In the genomic region with DNA sequence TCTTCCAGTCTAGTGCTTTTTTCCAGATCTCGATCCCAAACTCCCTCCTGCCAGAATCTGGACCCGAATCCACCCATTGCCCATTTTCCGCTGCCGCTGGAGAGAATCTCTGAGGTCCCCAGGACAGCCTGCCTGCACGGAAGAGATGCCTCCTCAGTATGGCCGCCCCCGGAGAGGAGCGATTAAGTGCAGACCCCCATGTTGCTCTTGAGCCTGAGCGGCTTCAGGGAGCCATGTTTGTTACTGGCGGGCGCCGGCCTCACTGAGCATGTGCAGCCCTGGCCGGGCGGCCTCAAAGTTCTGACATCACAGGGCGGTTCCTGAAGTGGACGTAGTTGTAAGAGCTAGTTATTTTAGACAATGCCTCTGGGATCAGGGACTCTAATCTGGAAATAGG, we compare ENCODE assay signal across 8 cellular contexts.
DNase-seq lines count a peak whose midpoint lies in the region; ATAC-seq, FAIRE-seq and TF ChIP-seq lines count a peak whose summit lies in the region.
"Not testable (repeated sequence)": the region's sequence is repeated elsewhere in the genome, so short reads cannot be mapped to it uniquely, and the experiment has no call there.

No MANE protein-coding gene starts in this region.

- intact Hi-C loops in MCF 10A (cut with micrococcal nuclease); pancreas (cut with DNase I); transverse colon (cut with DNase I; ENCODE audit: low total_unique reads): not testable (repeated sequence)

- TF ChIP-seq POLR2A in transverse colon (IDR thresholded peaks at IDR 0.05) = not testable (repeated sequence)

- not testable (repeated sequence) for H3K9me3 ChIP-seq in GM23248 (ENCODE audit: low read depth); keratinocyte (ENCODE audit: control insufficient read depth, low read depth, low read length); pancreas; transverse colon

- not testable (repeated sequence) for TF ChIP-seq EP300 in transverse colon (IDR thresholded peaks at IDR 0.05; ENCODE audit: low read depth)

- dilution Hi-C loops in keratinocyte (cut with MboI; ENCODE audit: extremely low pct_ligation_motif_present, low sequenced_read_pairs) = not testable (repeated sequence)

- H3K4me1 Mint-ChIP-seq in T-helper 1 cell treated with Interleukin-12 subunit alpha and Interleukin-12 subunit beta and Interleukin-4 antibody, amounts not matched to agents 30 μg/mL and 1 μg/mL, for 36 hours (ENCODE audit: low read depth); activated CD8-positive, alpha-beta memory T cell treated with anti-CD3 and anti-CD28 coated beads, Interleukin-2, amount 10 ng/mL, durations not matched to agents 7 days and 5 days; MCF 10A (ENCODE audit: insufficient read depth, unreplicated experiment): not testable (repeated sequence)

- not testable (repeated sequence) for H3K27me3 ChIP-seq in GM23248 (replicated peaks; ENCODE audit: insufficient read depth); keratinocyte (ENCODE audit: control insufficient read depth, extremely low read depth, insufficient read depth, low read length); pancreas; transverse colon

- in situ Hi-C loops in GM23248 (cut with MboI); transverse colon (cut with MboI; ENCODE audit: low pct_ligation_motif_present in 1 of 4, low pct_unique_long_range_greater_than_20kb in 1 of 4, low sequenced_read_pairs in 3 of 4): not testable (repeated sequence)

- H3K4me3 ChIP-seq in GM23248 (peak overlapping the region; percentile 68), fibroblast of villous mesenchyme (ENCODE audit: low read depth, low read length) (peak overlapping the region; percentile 29), keratinocyte (ENCODE audit: control insufficient read depth in 2 of 3, extremely low read depth in 1 of 3, insufficient read depth in 2 of 3, low read depth in 1 of 3, low read length in 3 of 3) (peak overlapping the region in 1 of 3 experiments; percentile 26)
- not testable (repeated sequence) for H3K4me3 ChIP-seq in pancreas, transverse colon

- peak overlapping the region; percentile 80 for H2AFZ ChIP-seq in GM23248
- not testable (repeated sequence) for H2AFZ ChIP-seq in keratinocyte (ENCODE audit: control insufficient read depth, low read length)

- not testable (repeated sequence) for ATAC-seq in activated CD8-positive, alpha-beta memory T cell treated with anti-CD3 and anti-CD28 coated beads, Interleukin-2, amount 10 ng/mL, durations not matched to agents 7 days and 5 days; pancreas

- BruUV-seq in MCF 10A (replicated peaks; lab: Mats Ljungman, UMichigan) = not testable (repeated sequence)

- not testable (repeated sequence) for TF ChIP-seq CTCF in MCF 10A (IDR thresholded peaks at IDR 0.05; ENCODE audit: unreplicated experiment); fibroblast of villous mesenchyme (IDR thresholded peaks at IDR 0.05; ENCODE audit: insufficient read depth, low read depth, low read length); keratinocyte (optimal IDR thresholded peaks at IDR 0.05 in 1 of 3, IDR thresholded peaks at IDR 0.05 in 1 of 3, conservative IDR thresholded peaks at IDR 0.05 in 1 of 3; ENCODE audit: extremely low read depth in 1 of 3, insufficient read depth in 2 of 3, low read length in 3 of 3); pancreas (IDR thresholded peaks at IDR 0.05); transverse colon (IDR thresholded peaks at IDR 0.05)

- H3K9me3 Mint-ChIP-seq in T-helper 1 cell treated with Interleukin-12 subunit alpha and Interleukin-12 subunit beta and Interleukin-4 antibody, amounts not matched to agents 30 μg/mL and 1 μg/mL, for 36 hours; activated CD8-positive, alpha-beta memory T cell treated with anti-CD3 and anti-CD28 coated beads, Interleukin-2, amount 10 ng/mL, durations not matched to agents 7 days and 5 days (ENCODE audit: low read depth); MCF 10A (ENCODE audit: unreplicated experiment): not testable (repeated sequence)

- not testable (repeated sequence) for H3K9me2 ChIP-seq in GM23248 (ENCODE audit: insufficient read depth)

- DNase-seq in GM23248; MCF 10A (ENCODE audit: unreplicated experiment); fibroblast of villous mesenchyme (ENCODE audit: low read depth); keratinocyte (ENCODE audit: low read depth, low spot score): not testable (repeated sequence)
- DNase-seq in activated CD8-positive, alpha-beta memory T cell treated with anti-CD3 and anti-CD28 coated beads, Interleukin-2, amount 10 ng/mL, durations not matched to agents 7 days and 5 days = peak; percentile 49
- peak in 5 of 6 donors; percentile 9 to 45 (median 35) for DNase-seq in pancreas
- DNase-seq in transverse colon = peak; percentile 33

- not testable (repeated sequence) for H3K79me2 ChIP-seq in GM23248 (ENCODE audit: insufficient read depth); keratinocyte (ENCODE audit: control insufficient read depth, insufficient read depth, low read length)

- H3K27ac Mint-ChIP-seq in T-helper 1 cell treated with Interleukin-12 subunit alpha and Interleukin-12 subunit beta and Interleukin-4 antibody, amounts not matched to agents 30 μg/mL and 1 μg/mL, for 36 hours = peak overlapping the region; percentile 57
- peak overlapping the region; percentile 85 for H3K27ac Mint-ChIP-seq in activated CD8-positive, alpha-beta memory T cell treated with anti-CD3 and anti-CD28 coated beads, Interleukin-2, amount 10 ng/mL, durations not matched to agents 7 days and 5 days
- peak overlapping the region; percentile 80 for H3K27ac Mint-ChIP-seq in MCF 10A (ENCODE audit: low read depth, unreplicated experiment)

- FAIRE-seq in keratinocyte (lab: Jason Lieb, UNC); pancreas (lab: Jason Lieb, UNC): not testable (repeated sequence)

- not testable (repeated sequence) for H3K27me3 Mint-ChIP-seq in T-helper 1 cell treated with Interleukin-12 subunit alpha and Interleukin-12 subunit beta and Interleukin-4 antibody, amounts not matched to agents 30 μg/mL and 1 μg/mL, for 36 hours (ENCODE audit: low read depth); activated CD8-positive, alpha-beta memory T cell treated with anti-CD3 and anti-CD28 coated beads, Interleukin-2, amount 10 ng/mL, durations not matched to agents 7 days and 5 days; MCF 10A (ENCODE audit: insufficient read depth, unreplicated experiment)

- CTCF ChIA-PET in activated CD8-positive, alpha-beta memory T cell treated with anti-CD3 and anti-CD28 coated beads, Interleukin-2, amount 10 ng/mL, durations not matched to agents 7 days and 5 days (lab: Charles Lee); MCF 10A (lab: Yijun Ruan, JAX): not testable (repeated sequence)

- POLR2A ChIA-PET in MCF 10A (lab: Yijun Ruan, JAX) = not testable (repeated sequence)

- not testable (repeated sequence) for H4K20me1 ChIP-seq in GM23248 (ENCODE audit: insufficient read depth); keratinocyte (ENCODE audit: control insufficient read depth, extremely low read depth, insufficient read depth, low read length)

- peak overlapping the region; percentile 58 for H3K9ac ChIP-seq in GM23248
- H3K9ac ChIP-seq in keratinocyte (ENCODE audit: control insufficient read depth, extremely low read depth, insufficient read depth, low read length) = peak overlapping the region; percentile 41

- 2% methylated on average over 6 of the region's 16 CpGs; no CpG with 5 or more reads in 1 of the 2 experiments for WGBS in GM23248 (ENCODE audit: low coverage in 1 of 2, low lambda C conversion rate in 2 of 2, missing lambda C conversion rate in 2 of 2), 2 experiments
- 10% methylated on average over 8 of the region's 16 CpGs; no CpG with 5 or more reads in 1 of the 2 donors for WGBS in pancreas, 2 donors
- no CpG with 5 or more reads among the region's 16 CpGs for WGBS in transverse colon (ENCODE audit: low coverage in 1 of 2), 2 donors

- H3K4me2 ChIP-seq in GM23248 (ENCODE audit: unreplicated experiment); keratinocyte (ENCODE audit: control insufficient read depth, extremely low read depth, insufficient read depth, low read depth, low read length): not testable (repeated sequence)

- not testable (repeated sequence) for H3K36me3 Mint-ChIP-seq in T-helper 1 cell treated with Interleukin-12 subunit alpha and Interleukin-12 subunit beta and Interleukin-4 antibody, amounts not matched to agents 30 μg/mL and 1 μg/mL, for 36 hours (ENCODE audit: low read depth); activated CD8-positive, alpha-beta memory T cell treated with anti-CD3 and anti-CD28 coated beads, Interleukin-2, amount 10 ng/mL, durations not matched to agents 7 days and 5 days; MCF 10A (ENCODE audit: insufficient read depth, unreplicated experiment)

- not testable (repeated sequence) for H3K9me1 ChIP-seq in keratinocyte (ENCODE audit: control insufficient read depth, extremely low read depth, insufficient read depth, low read length)

- H3K4me3 Mint-ChIP-seq in T-helper 1 cell treated with Interleukin-12 subunit alpha and Interleukin-12 subunit beta and Interleukin-4 antibody, amounts not matched to agents 30 μg/mL and 1 μg/mL, for 36 hours = peak overlapping the region; percentile 89
- peak overlapping the region; percentile 77 for H3K4me3 Mint-ChIP-seq in activated CD8-positive, alpha-beta memory T cell treated with anti-CD3 and anti-CD28 coated beads, Interleukin-2, amount 10 ng/mL, durations not matched to agents 7 days and 5 days
- peak overlapping the region; percentile 92 for H3K4me3 Mint-ChIP-seq in MCF 10A (ENCODE audit: unreplicated experiment)

- not testable (repeated sequence) for H3F3A ChIP-seq in GM23248 (ENCODE audit: insufficient read depth)

- H3K36me3 ChIP-seq in GM23248 (ENCODE audit: low read depth); keratinocyte (ENCODE audit: control insufficient read depth in 2 of 2, extremely low read depth in 1 of 2, insufficient read depth in 2 of 2, low read length in 2 of 2); pancreas; transverse colon: not testable (repeated sequence)

- not testable (repeated sequence) for H3K4me1 ChIP-seq in GM23248 (ENCODE audit: insufficient read depth); keratinocyte (ENCODE audit: control insufficient read depth, extremely low read depth, insufficient read depth, low read length); pancreas; transverse colon

- H3K27ac ChIP-seq in GM23248; keratinocyte (ENCODE audit: control insufficient read depth, insufficient read depth, low read length); pancreas; transverse colon: not testable (repeated sequence)
